In the genomic region with DNA sequence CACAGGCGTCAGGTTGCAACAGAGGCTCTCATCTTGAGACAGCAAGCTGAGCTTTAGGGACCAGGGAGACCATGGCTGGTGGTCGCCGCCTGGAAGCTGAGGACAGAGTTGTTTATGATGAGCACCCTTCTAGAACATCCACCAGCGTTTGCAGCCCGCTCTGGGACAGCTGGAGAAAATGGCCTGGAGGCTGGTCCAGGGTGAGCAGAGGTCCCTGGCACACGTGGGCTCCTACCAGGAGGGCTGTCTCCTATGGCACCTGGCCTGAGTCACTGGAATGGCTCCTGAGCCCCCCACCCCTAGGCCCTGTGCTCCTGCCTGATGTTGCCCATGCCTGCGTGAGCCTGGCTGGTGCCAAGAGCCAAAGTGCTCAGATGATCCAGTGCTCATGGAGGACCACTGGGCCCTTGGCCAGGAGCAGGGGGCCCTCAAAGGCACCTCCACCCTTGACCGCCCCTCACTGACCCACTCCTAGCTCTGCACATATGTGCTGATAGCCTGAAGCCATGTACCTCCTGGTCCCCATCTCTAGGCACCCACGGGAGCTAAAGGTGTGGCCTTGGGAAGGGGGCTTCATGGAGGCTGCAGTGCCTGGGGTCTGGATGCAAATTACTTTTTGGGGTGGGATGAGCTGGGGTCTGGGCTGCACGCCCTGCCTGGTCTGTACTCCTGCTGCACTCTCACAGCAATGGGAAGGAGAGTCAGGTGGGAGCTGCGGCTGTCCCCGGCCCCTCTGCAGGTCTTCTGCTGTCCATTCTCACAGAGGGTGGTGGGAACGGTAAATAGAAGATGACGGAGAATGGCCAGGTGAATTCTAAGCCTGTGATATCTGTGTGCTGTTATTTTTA, we compare ENCODE assay signal across 17 cellular contexts. TPM values are rescaled to one million over a fixed set of nuclear protein-coding genes. Genes with fewer than 3 reads are reported as not detected.
DNase-seq lines count a peak whose midpoint lies in the region; ATAC-seq and TF ChIP-seq lines count a peak whose summit lies in the region.
"Had no signal": no experiment of that assay in that cellular context is flagged by ENCODE, and none has a peak within 500 bp of the region (broad histone marks: within the 10 kb centered on the region; RNA-seq: fewer than 3 reads in every experiment).

No MANE protein-coding gene starts in this region.

- POLR2A ChIA-PET in SK-N-SH (lab: Yijun Ruan, JAX): no interaction called here

- H3K27me3 ChIP-seq in SK-N-SH (ENCODE audit: insufficient read depth): no peaks in the 10 kb centered on the region

- no peaks in the 10 kb centered on the region for H3K79me2 ChIP-seq in SK-N-SH (ENCODE audit: insufficient read depth)

- H2AFZ ChIP-seq in SK-N-SH (ENCODE audit: low read depth): no peak overlapping the region

- H3K9me3 ChIP-seq in SK-N-SH: peaks cover 5% of the 10 kb centered on the region; the same call in 1 of the 2 replicates

- peaks cover 0 to 45% of the 10 kb centered on the region in 2 experiments; a peak in 2 of 4 replicates for H3K4me1 ChIP-seq in SK-N-SH (ENCODE audit: control insufficient read depth in 1 of 2, insufficient read depth in 2 of 2, low read depth in 1 of 2, low read length in 1 of 2)
- H3K4me1 ChIP-seq: A549 had no signal

- no peaks in the 10 kb centered on the region for H3K36me3 ChIP-seq in SK-N-SH (replicated peaks in 1 of 2; ENCODE audit: control insufficient read depth in 1 of 2, insufficient read depth in 2 of 2, low read length in 1 of 2)

- H4K20me1 ChIP-seq in SK-N-SH (ENCODE audit: insufficient read depth): no peaks in the 10 kb centered on the region

- TF ChIP-seq CTCF in GM13977 (IDR thresholded peaks at IDR 0.05; ENCODE audit: extremely low read depth, insufficient read depth, missing control alignments) (no peak), SK-N-SH (IDR thresholded peaks at IDR 0.05) (no peak)

- DNase-seq in AG20443 (ENCODE audit: low spot score) (peak; percentile 6), GM13977 (ENCODE audit: low spot score) (peak; percentile 8), islet precursor cell (peak; percentile 37), sciatic nerve (ENCODE audit: low spot score) (peak; percentile 48), NCI-H2029 treated with DMSO at 0.1 percent for 48 hours (lab: John Stamatoyannopoulos, UW) (no peak), SK-N-SH (no peak)
- DNase-seq: C1 segment of cervical spinal cord, H9, KG1, NCI-H1417 treated with DMSO at 0.1 percent for 48 hours, NCI-H1930, NCI-H2171, NCI-H526 had no signal

- H3K9ac ChIP-seq in SK-N-SH: no peak overlapping the region

- intact Hi-C loops in sciatic nerve (cut with DNase I): no loop called here

- WGBS in SK-N-SH (ENCODE audit: low lambda C conversion rate): 59% methylated on average over 8 of the region's 14 CpGs

- in situ Hi-C loops in GM13977 (cut with MboI; ENCODE audit: low pct_unique_long_range_greater_than_20kb, low sequenced_read_pairs, unreplicated experiment): no loop called here

- no peak for TF ChIP-seq RAD21 in SK-N-SH (IDR thresholded peaks at IDR 0.05; ENCODE audit: low read length)

- H3K27ac ChIP-seq in SK-N-SH (ENCODE audit: low read depth in 2 of 2, low read length in 1 of 2): no peak overlapping the region
- H3K27ac ChIP-seq: A549 had no signal

- H3K4me2 ChIP-seq in SK-N-SH: no peak overlapping the region
- H3K4me2 ChIP-seq: A549 had no signal

- no peak for TF ChIP-seq EP300 in SK-N-SH (IDR thresholded peaks at IDR 0.05; ENCODE audit: borderline replicate concordance in 1 of 2, low read depth in 1 of 2, low read length in 1 of 2)

- H3K9me2 ChIP-seq in SK-N-SH: no peaks in the 10 kb centered on the region

- ATAC-seq in sciatic nerve (peak; percentile 15), HG03439 (IDR thresholded peaks at IDR 0.05; ENCODE audit: unreplicated experiment) (no peak)
- ATAC-seq: A549 had no signal

- no peaks in the 10 kb centered on the region for H3F3A ChIP-seq in SK-N-SH (replicated peaks; ENCODE audit: insufficient read depth)

- H3K4me3 ChIP-seq in SK-N-SH (ENCODE audit: low read depth in 2 of 2, low read length in 1 of 2): no peak overlapping the region
- H3K4me3 ChIP-seq: A549 had no signal

- CTCF ChIA-PET in SK-N-SH (lab: Yijun Ruan, JAX): interaction anchor here (2.4 kb wide), 1 partner anchor 42 kb away, joined by 7 read pairs; no protein-coding TSS in a partner anchor

TF ChIP-seq in SK-N-SH, 30 proteins besides CTCF, POLR2A, EP300 and RAD21:
- TF ChIP-seq TCF12 (IDR thresholded peaks at IDR 0.05) (no peak), RFX5 (IDR thresholded peaks at IDR 0.05; ENCODE audit: low read length) (no peak), YY1 (IDR thresholded peaks at IDR 0.05; ENCODE audit: low read depth) (no peak), TAF1 (IDR thresholded peaks at IDR 0.05; ENCODE audit: borderline replicate concordance, low read depth, low read length) (no peak), FOXJ3 (CRISPR knock-in tag; IDR thresholded peaks at IDR 0.05) (no peak), MEF2A (IDR thresholded peaks at IDR 0.05; ENCODE audit: borderline replicate concordance, low read depth) (no peak), SIN3A (IDR thresholded peaks at IDR 0.05; ENCODE audit: borderline replicate concordance, low read depth, low read length) (no peak), SMC3 (IDR thresholded peaks at IDR 0.05; ENCODE audit: low read depth, low read length) (no peak), NRF1 (IDR thresholded peaks at IDR 0.05; ENCODE audit: low read depth, low read length) (no peak), GATA2 (CRISPR knock-in tag; IDR thresholded peaks at IDR 0.05) (no peak), ZBTB33 (IDR thresholded peaks at IDR 0.05; ENCODE audit: borderline replicate concordance, low read depth) (no peak), CHD2 (IDR thresholded peaks at IDR 0.05; ENCODE audit: low read length, partially characterized antibody) (no peak), RCOR1 (IDR thresholded peaks at IDR 0.05; ENCODE audit: low read length) (no peak), EZH2phosphoT487 (IDR thresholded peaks at IDR 0.05; ENCODE audit: borderline replicate concordance, low read depth) (no peak), FOXM1 (IDR thresholded peaks at IDR 0.05; ENCODE audit: low read depth) (no peak)
- TF ChIP-seq, protein P1, sequence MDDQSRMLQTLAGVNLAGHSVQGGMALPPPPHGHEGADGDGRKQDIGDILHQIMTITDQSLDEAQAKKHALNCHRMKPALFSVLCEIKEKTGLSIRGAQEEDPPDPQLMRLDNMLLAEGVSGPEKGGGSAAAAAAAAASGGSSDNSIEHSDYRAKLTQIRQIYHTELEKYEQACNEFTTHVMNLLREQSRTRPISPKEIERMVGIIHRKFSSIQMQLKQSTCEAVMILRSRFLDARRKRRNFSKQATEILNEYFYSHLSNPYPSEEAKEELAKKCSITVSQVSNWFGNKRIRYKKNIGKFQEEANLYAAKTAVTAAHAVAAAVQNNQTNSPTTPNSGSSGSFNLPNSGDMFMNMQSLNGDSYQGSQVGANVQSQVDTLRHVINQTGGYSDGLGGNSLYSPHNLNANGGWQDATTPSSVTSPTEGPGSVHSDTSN (IDR thresholded peaks at IDR 0.05): no peak
- TF ChIP-seq, protein P2, sequence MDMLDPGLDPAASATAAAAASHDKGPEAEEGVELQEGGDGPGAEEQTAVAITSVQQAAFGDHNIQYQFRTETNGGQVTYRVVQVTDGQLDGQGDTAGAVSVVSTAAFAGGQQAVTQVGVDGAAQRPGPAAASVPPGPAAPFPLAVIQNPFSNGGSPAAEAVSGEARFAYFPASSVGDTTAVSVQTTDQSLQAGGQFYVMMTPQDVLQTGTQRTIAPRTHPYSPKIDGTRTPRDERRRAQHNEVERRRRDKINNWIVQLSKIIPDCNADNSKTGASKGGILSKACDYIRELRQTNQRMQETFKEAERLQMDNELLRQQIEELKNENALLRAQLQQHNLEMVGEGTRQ (IDR thresholded peaks at IDR 0.05; ENCODE audit: borderline replicate concordance, low read depth, low read length): no peak
- TF ChIP-seq, protein P3, sequence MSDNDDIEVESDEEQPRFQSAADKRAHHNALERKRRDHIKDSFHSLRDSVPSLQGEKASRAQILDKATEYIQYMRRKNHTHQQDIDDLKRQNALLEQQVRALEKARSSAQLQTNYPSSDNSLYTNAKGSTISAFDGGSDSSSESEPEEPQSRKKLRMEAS (IDR thresholded peaks at IDR 0.05; ENCODE audit: low read depth): no peak
- TF ChIP-seq, protein P4, sequence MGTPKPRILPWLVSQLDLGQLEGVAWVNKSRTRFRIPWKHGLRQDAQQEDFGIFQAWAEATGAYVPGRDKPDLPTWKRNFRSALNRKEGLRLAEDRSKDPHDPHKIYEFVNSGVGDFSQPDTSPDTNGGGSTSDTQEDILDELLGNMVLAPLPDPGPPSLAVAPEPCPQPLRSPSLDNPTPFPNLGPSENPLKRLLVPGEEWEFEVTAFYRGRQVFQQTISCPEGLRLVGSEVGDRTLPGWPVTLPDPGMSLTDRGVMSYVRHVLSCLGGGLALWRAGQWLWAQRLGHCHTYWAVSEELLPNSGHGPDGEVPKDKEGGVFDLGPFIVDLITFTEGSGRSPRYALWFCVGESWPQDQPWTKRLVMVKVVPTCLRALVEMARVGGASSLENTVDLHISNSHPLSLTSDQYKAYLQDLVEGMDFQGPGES (IDR thresholded peaks at IDR 0.05; ENCODE audit: low read depth, low read length): no peak
TF ChIP-seq in SK-N-SH: peak in this region for 0.

RNA-seq across cellular contexts. Expression of gene RET, which starts 40.1 kb away (rescaled TPM):
- 0.80 TPM for total RNA-seq in sciatic nerve
- 3.2 and 6.8 TPM in 2 replicates for polyA plus RNA-seq in SK-N-SH (2012; rRNA removed)
- 5.8 and 12.3 TPM in 2 replicates for polyA plus RNA-seq in SK-N-SH (2012; cell fraction: cytosol; rRNA removed)
- 11.5 and 17.8 TPM in 2 replicates for polyA plus RNA-seq in SK-N-SH (2012; cell fraction: nucleus; rRNA removed)
- total RNA-seq: HT-29, SK-MEL-5 had no signal

Comparison
In these comparisons a context has a peak if more than half of its experiments do, and no peak if none do; other contexts are left out.
1. DNase-seq: peak in AG20443 (single experiment), GM13977 (single experiment), islet precursor cell (single experiment) and sciatic nerve (single experiment); none in NCI-H2029 treated with DMSO at 0.1 percent for 48 hours (single experiment) and SK-N-SH (single experiment).